In the genomic region with DNA sequence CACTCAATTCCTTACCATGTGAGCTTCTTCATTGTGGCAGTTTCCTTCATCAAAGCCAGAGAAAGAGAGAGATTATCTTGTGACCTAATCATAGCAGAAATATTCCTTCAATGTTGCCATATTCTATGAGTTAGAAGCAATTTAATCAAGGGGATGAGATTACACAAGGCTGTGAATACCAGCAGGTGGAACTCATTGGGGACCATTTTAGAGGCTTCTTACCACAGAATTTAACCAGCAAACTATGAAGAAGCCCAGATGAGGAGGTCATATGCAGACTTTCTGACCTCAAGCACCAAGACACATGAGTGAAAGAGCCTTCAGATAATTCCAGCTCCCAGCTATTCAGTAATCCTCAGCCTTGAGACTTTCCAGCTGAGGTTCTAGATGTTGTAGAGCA, we compare ENCODE assay signal across 33 cellular contexts.
"Had no signal": no experiment of that assay in that cellular context is flagged by ENCODE, and none has a peak within 500 bp of the region (broad histone marks: within the 10 kb centered on the region; RNA-seq: fewer than 3 reads in every experiment).

No MANE protein-coding gene starts in this region.

- H3K36me3 ChIP-seq: Peyer's patch, SJSA1 had no signal

- H3K36me3 Mint-ChIP-seq: activated CD4-positive, alpha-beta memory T cell treated with anti-CD3 and anti-CD28 coated beads for 36 hours; activated naive CD4-positive, alpha-beta T cell treated with anti-CD3 and anti-CD28 coated beads, Interleukin-2, amount 50 U/mL, for 72 hours had no signal

- H3K9me3 Mint-ChIP-seq: activated B cell treated with CpG ODN at 0.5 μM for 24 hours; activated T-cell treated with anti-CD3 and anti-CD28 coated beads, Interleukin-2, amount 50 U/mL, for 4 hours; activated T-helper 1 cell treated with anti-CD3 and anti-CD28 coated beads, Interleukin-12 subunit alpha, Interleukin-12 subunit beta, Interleukin-2, Interleukin-4 antibody, amounts not matched to agents 30 ng/mL and 10 ng/mL and 1 ng/mL, durations not matched to agents 14 hours and 24 hours and 36 hours had no signal

- ATAC-seq: activated naive CD4-positive, alpha-beta T cell treated with anti-CD3 and anti-CD28 coated beads, Interleukin-2, amount 50 U/mL, for 72 hours; activated T-cell treated with anti-CD3 and anti-CD28 coated beads, Interleukin-2, amount 50 U/mL, for 4 hours; PC-3 had no signal

- H3K27me3 ChIP-seq: Peyer's patch, SJSA1 had no signal

- H3K27ac Mint-ChIP-seq: activated B cell treated with CpG ODN at 0.5 μM for 24 hours; activated CD4-positive, alpha-beta memory T cell treated with anti-CD3 and anti-CD28 coated beads for 36 hours; activated naive CD4-positive, alpha-beta T cell treated with anti-CD3 and anti-CD28 coated beads for 36 hours; activated naive CD4-positive, alpha-beta T cell treated with anti-CD3 and anti-CD28 coated beads, Interleukin-2, amount 50 U/mL, for 72 hours; activated T-helper 1 cell treated with anti-CD3 and anti-CD28 coated beads, Interleukin-12 subunit alpha, Interleukin-12 subunit beta, Interleukin-2, Interleukin-4 antibody, amounts not matched to agents 30 ng/mL and 10 ng/mL and 1 ng/mL, durations not matched to agents 14 hours and 24 hours and 36 hours had no signal

- H3K4me3 ChIP-seq: Peyer's patch, SJSA1 had no signal

- H3K27ac ChIP-seq: Peyer's patch, SJSA1, VCaP had no signal

- DNase-seq: activated B cell treated with CpG ODN at 0.5 μM for 24 hours; activated CD4-positive, alpha-beta memory T cell treated with anti-CD3 and anti-CD28 coated beads for 36 hours; activated CD4-positive, alpha-beta T cell treated with anti-CD3 and anti-CD28 coated beads for 4 hours; activated CD4-positive, alpha-beta T cell treated with anti-CD3 and anti-CD28 coated beads, Interleukin-2, amount 50 U/mL, for 1 hour; activated CD4-positive, CD25-positive, alpha-beta regulatory T cell treated with anti-CD3 and anti-CD28 coated beads, Interleukin-2, amount 50 U/mL, for 72 hours; activated CD8-positive, alpha-beta memory T cell treated with anti-CD3 and anti-CD28 coated beads, Interleukin-2, amount 50 U/mL, for 4 hours; activated gamma-delta T cell treated with Interleukin-2 at 50 U/mL for 16 hours; activated naive CD4-positive, alpha-beta T cell treated with anti-CD3 and anti-CD28 coated beads for 36 hours; activated T-cell treated with anti-CD3 and anti-CD28 coated beads for 4 hours; activated T-cell treated with anti-CD3 and anti-CD28 coated beads, Interleukin-2, amount 50 U/mL, for 4 hours; amniotic stem cell; aorta; NCI-H1105; NCI-H1417 treated with DMSO at 0.1 percent for 48 hours; NCI-H1930; NCI-H2081 treated with DMSO at 0.1 percent for 48 hours; NCI-H345; NCI-H510A; NCI-H526; NCI-H748 treated with DMSO at 0.1 percent for 48 hours; NK-92 treated with Interleukin-12 subunit alpha and Interleukin-12 subunit beta, amount 100 ng/mL, for 24 hours; PC-3; Peyer's patch; RPMI8226; SHP77 treated with DMSO at 0.1 percent for 48 hours; SW 1271; T-helper 1 cell; T-helper 2 cell; T-helper 9 cell had no signal

- H3K9me3 ChIP-seq: Peyer's patch, SJSA1 had no signal

- H3K4me3 Mint-ChIP-seq: activated B cell treated with CpG ODN at 0.5 μM for 24 hours; activated CD4-positive, alpha-beta memory T cell treated with anti-CD3 and anti-CD28 coated beads for 36 hours; activated naive CD4-positive, alpha-beta T cell treated with anti-CD3 and anti-CD28 coated beads for 36 hours; activated T-cell treated with anti-CD3 and anti-CD28 coated beads, Interleukin-2, amount 50 U/mL, for 4 hours; activated T-helper 1 cell treated with anti-CD3 and anti-CD28 coated beads, Interleukin-12 subunit alpha, Interleukin-12 subunit beta, Interleukin-2, Interleukin-4 antibody, amounts not matched to agents 30 ng/mL and 10 ng/mL and 1 ng/mL, durations not matched to agents 14 hours and 24 hours and 36 hours had no signal
